22 cellular contexts compared by ENCODE assay signal in the genomic region with DNA sequence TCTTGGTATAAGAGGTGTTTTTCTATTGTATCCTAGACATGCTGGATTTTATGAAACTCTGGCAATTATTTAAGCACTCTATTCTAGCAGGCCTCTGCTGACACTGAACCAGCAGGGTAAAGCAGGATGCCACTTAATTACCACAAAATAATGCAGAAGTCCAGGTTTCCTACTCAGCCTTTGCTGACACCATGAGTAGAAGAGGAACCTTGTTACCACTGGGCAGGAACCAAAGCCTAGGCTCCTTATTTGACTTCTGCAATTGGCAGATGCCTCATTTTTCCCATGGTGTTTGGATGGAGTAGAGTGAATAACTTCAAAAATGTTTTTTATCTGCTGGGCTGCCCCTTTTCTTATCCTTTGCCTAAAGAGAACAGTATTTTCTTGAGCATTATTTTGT.
"Had no signal": no experiment of that assay in that cellular context is flagged by ENCODE, and none has a peak within 500 bp of the region (broad histone marks: within the 10 kb centered on the region; RNA-seq: fewer than 3 reads in every experiment).

No MANE protein-coding gene starts in this region.

- H3K4me3 ChIP-seq: body of pancreas, dorsolateral prefrontal cortex, lung, transverse colon, vagina had no signal

- H3K4me1 Mint-ChIP-seq: activated CD4-positive, alpha-beta T cell treated with anti-CD3 and anti-CD28 coated beads for 36 hours; activated T-helper 17 cell treated with anti-CD3 and anti-CD28 coated beads, Interleukin-2, amount 50 U/mL, for 72 hours; mesothelial cell of epicardium had no signal

- ATAC-seq: activated CD4-positive, alpha-beta T cell treated with anti-CD3 and anti-CD28 coated beads for 36 hours; activated CD8-positive, alpha-beta T cell treated with anti-CD3 and anti-CD28 coated beads for 36 hours; activated T-helper 17 cell treated with anti-CD3 and anti-CD28 coated beads, Interleukin-2, amount 50 U/mL, for 72 hours; body of pancreas; left colon; stimulated activated naive CD8-positive, alpha-beta T cell treated with anti-CD3 and anti-CD28 coated beads, Interleukin-15, Interleukin-2, amounts not matched to agents 100 U/mL and 50 U/mL, for 24 hours; WTC11 had no signal

- H3K9me3 Mint-ChIP-seq: activated naive CD4-positive, alpha-beta T cell treated with anti-CD3 and anti-CD28 coated beads for 36 hours; activated T-helper 17 cell treated with anti-CD3 and anti-CD28 coated beads, Interleukin-2, amount 50 U/mL, for 72 hours had no signal

- H3K4me1 ChIP-seq: body of pancreas, transverse colon, vagina had no signal

- H3K27ac ChIP-seq: body of pancreas, dorsolateral prefrontal cortex, transverse colon, vagina had no signal

- H3K27ac Mint-ChIP-seq: activated CD4-positive, alpha-beta T cell treated with anti-CD3 and anti-CD28 coated beads for 36 hours; activated CD8-positive, alpha-beta T cell treated with anti-CD3 and anti-CD28 coated beads for 36 hours; activated naive CD4-positive, alpha-beta T cell treated with anti-CD3 and anti-CD28 coated beads for 36 hours; activated T-helper 17 cell treated with anti-CD3 and anti-CD28 coated beads, Interleukin-2, amount 50 U/mL, for 72 hours; mesothelial cell of epicardium; nephron progenitor cell; WTC11 had no signal

- H3K9me3 ChIP-seq: body of pancreas, transverse colon, vagina had no signal

- DNase-seq: activated CD4-positive, alpha-beta T cell treated with anti-CD3 and anti-CD28 coated beads for 36 hours; activated CD8-positive, alpha-beta T cell treated with anti-CD3 and anti-CD28 coated beads for 36 hours; activated naive CD4-positive, alpha-beta T cell treated with anti-CD3 and anti-CD28 coated beads for 36 hours; activated T-cell treated with anti-CD3 and anti-CD28 coated beads, Interleukin-2, amount 50 U/mL, for 1 hour; caudate nucleus; dorsolateral prefrontal cortex; foreskin fibroblast; glutamatergic neuron; hypothalamus; islet precursor cell; left colon; nephron progenitor cell; nucleus accumbens; stimulated activated CD4-positive, alpha-beta T cell treated with anti-CD3 and anti-CD28 coated beads, Interleukin-2, amount 100 ng/mL, for 24 hours; stimulated activated naive CD8-positive, alpha-beta T cell treated with anti-CD3 and anti-CD28 coated beads, Interleukin-15, Interleukin-2, amounts not matched to agents 100 U/mL and 50 U/mL, for 24 hours; transverse colon had no signal

- H3K36me3 ChIP-seq: transverse colon, vagina had no signal

- H3K27me3 ChIP-seq: body of pancreas, transverse colon, vagina had no signal

- H3K4me3 Mint-ChIP-seq: activated CD4-positive, alpha-beta T cell treated with anti-CD3 and anti-CD28 coated beads for 36 hours; activated CD8-positive, alpha-beta T cell treated with anti-CD3 and anti-CD28 coated beads for 36 hours; activated naive CD4-positive, alpha-beta T cell treated with anti-CD3 and anti-CD28 coated beads for 36 hours; activated T-helper 17 cell treated with anti-CD3 and anti-CD28 coated beads, Interleukin-2, amount 50 U/mL, for 72 hours; mesothelial cell of epicardium; nephron progenitor cell; WTC11 had no signal
